In the genomic region with DNA sequence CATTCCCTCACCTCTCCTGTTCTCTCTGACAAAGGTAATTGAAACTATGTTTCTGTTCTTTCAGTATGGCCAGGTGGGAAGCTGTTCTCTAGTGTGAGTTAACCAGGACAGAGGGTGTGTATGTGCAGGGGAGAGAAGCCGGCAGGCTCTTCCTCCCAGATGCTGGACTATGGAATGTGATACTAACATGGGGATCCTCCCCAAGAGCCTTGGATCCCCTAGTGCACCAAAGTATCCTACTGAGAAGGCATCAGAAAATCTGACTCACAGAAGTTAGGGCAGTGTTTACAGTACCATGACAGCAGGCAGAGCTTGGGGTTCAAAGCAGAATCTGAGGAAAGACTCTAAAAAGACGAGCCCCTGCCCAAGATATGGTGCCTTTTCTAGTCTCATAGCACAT, we compare ENCODE assay signal across 17 cellular contexts.
"Had no signal": no experiment of that assay in that cellular context is flagged by ENCODE, and none has a peak within 500 bp of the region (broad histone marks: within the 10 kb centered on the region; RNA-seq: fewer than 3 reads in every experiment).

No MANE protein-coding gene starts in this region.

- H3K27ac Mint-ChIP-seq: activated CD8-positive, alpha-beta memory T cell treated with anti-CD3 and anti-CD28 coated beads, Interleukin-2, amount 10 ng/mL, durations not matched to agents 7 days and 5 days; mesothelial cell of epicardium had no signal

- H3K4me3 ChIP-seq: cardiac muscle cell, esophagus squamous epithelium, tibial artery, vagina had no signal

- H3K9ac ChIP-seq: parathyroid adenoma had no signal

- H3K9me3 ChIP-seq: esophagus squamous epithelium, tibial artery, vagina had no signal

- H3K27me3 ChIP-seq: cardiac muscle cell, esophagus squamous epithelium, tibial artery, vagina had no signal

- FAIRE-seq: astrocyte, colon, endothelial cell of umbilical vein had no signal

- H3K27me3 Mint-ChIP-seq: activated CD8-positive, alpha-beta memory T cell treated with anti-CD3 and anti-CD28 coated beads, Interleukin-2, amount 10 ng/mL, durations not matched to agents 7 days and 5 days; T-cell had no signal

- H3K36me3 ChIP-seq: cardiac muscle cell, esophagus squamous epithelium, tibial artery, vagina had no signal

- H3K79me2 ChIP-seq: parathyroid adenoma had no signal

- DNase-seq: activated CD4-positive, alpha-beta T cell treated with anti-CD3 and anti-CD28 coated beads, Interleukin-2, amount 50 U/mL, for 4 hours; activated CD8-positive, alpha-beta memory T cell treated with anti-CD3 and anti-CD28 coated beads, Interleukin-2, amount 10 ng/mL, durations not matched to agents 7 days and 5 days; activated naive CD4-positive, alpha-beta T cell treated with anti-CD3 and anti-CD28 coated beads, Interleukin-2, amount 50 U/mL, for 16 hours; activated T-cell treated with anti-CD3 and anti-CD28 coated beads, Interleukin-2, amount 50 U/mL, for 1 hour; esophagus squamous epithelium; glutamatergic neuron; stimulated activated naive CD4-positive, alpha-beta T cell; T-cell; T-helper 9 cell; tibial artery had no signal

- H3K27ac ChIP-seq: cardiac muscle cell, esophagus squamous epithelium, parathyroid adenoma, tibial artery, vagina had no signal

- H3K4me3 Mint-ChIP-seq: activated CD8-positive, alpha-beta memory T cell treated with anti-CD3 and anti-CD28 coated beads, Interleukin-2, amount 10 ng/mL, durations not matched to agents 7 days and 5 days; mesothelial cell of epicardium; T-cell had no signal

- ATAC-seq: activated CD8-positive, alpha-beta memory T cell treated with anti-CD3 and anti-CD28 coated beads, Interleukin-2, amount 10 ng/mL, durations not matched to agents 7 days and 5 days; T-cell had no signal

- H2AFZ ChIP-seq: parathyroid adenoma had no signal

- H3K4me1 ChIP-seq: esophagus squamous epithelium, parathyroid adenoma, tibial artery, vagina had no signal

- H3K4me1 Mint-ChIP-seq: mesothelial cell of epicardium had no signal

- H3K9me3 Mint-ChIP-seq: T-cell had no signal
